Comparison of ENCODE assay signal across 1 cellular context in genomic region chr17:7484067-7484963, GRCh38.
TF ChIP-seq lines count a peak whose summit lies in the region.

TSS of gene POLR2A (plus strand) at chr17:7484366.

TF ChIP-seq in HepG2, 621 proteins besides CTCF, POLR2A, EP300 and RAD21 (continued from another document and continues in another):
- TF ChIP-seq, protein P1, sequence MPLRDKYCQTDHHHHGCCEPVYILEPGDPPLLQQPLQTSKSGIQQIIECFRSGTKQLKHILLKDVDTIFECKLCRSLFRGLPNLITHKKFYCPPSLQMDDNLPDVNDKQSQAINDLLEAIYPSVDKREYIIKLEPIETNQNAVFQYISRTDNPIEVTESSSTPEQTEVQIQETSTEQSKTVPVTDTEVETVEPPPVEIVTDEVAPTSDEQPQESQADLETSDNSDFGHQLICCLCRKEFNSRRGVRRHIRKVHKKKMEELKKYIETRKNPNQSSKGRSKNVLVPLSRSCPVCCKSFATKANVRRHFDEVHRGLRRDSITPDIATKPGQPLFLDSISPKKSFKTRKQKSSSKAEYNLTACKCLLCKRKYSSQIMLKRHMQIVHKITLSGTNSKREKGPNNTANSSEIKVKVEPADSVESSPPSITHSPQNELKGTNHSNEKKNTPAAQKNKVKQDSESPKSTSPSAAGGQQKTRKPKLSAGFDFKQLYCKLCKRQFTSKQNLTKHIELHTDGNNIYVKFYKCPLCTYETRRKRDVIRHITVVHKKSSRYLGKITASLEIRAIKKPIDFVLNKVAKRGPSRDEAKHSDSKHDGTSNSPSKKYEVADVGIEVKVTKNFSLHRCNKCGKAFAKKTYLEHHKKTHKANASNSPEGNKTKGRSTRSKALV (CRISPR knock-in tag; IDR thresholded peaks at IDR 0.05), result peak; percentile 58
- TF ChIP-seq BRCA1 (CRISPR knock-in tag; IDR thresholded peaks at IDR 0.05) (peak; percentile 96), NPAS2 (CRISPR knock-in tag; IDR thresholded peaks at IDR 0.05; ENCODE audit: borderline replicate concordance) (no peak), YEATS2 (CRISPR knock-in tag; IDR thresholded peaks at IDR 0.05; ENCODE audit: borderline replicate concordance) (peak; percentile 72; the same call in 1 of the 2 replicates), ADNP (CRISPR knock-in tag; IDR thresholded peaks at IDR 0.05) (no peak), RBAK (CRISPR knock-in tag; IDR thresholded peaks at IDR 0.05) (no peak), DR1 (CRISPR knock-in tag; IDR thresholded peaks at IDR 0.05) (peak; percentile 98), FOXM1 (CRISPR knock-in tag; IDR thresholded peaks at IDR 0.05) (no peak), ZSCAN30 (CRISPR knock-in tag; IDR thresholded peaks at IDR 0.05) (peak; percentile 84; the same call in 1 of the 2 replicates), CSRNP1 (CRISPR knock-in tag; IDR thresholded peaks at IDR 0.05) (no peak; the same call in 1 of the 2 replicates), RXRA (CRISPR knock-in tag; IDR thresholded peaks at IDR 0.05) (peak; percentile 63), ZNF558 (CRISPR knock-in tag; IDR thresholded peaks at IDR 0.05; ENCODE audit: borderline replicate concordance) (peak; percentile 77), ZBTB20 (CRISPR knock-in tag; IDR thresholded peaks at IDR 0.05; ENCODE audit: borderline replicate concordance, low read depth) (peak; percentile 69; the same call in 1 of the 2 replicates), THAP11 (CRISPR knock-in tag; IDR thresholded peaks at IDR 0.05) (peak; percentile 89), ZBTB2 (CRISPR knock-in tag; IDR thresholded peaks at IDR 0.05; ENCODE audit: low read depth) (peak; percentile 78; the same call in 1 of the 2 replicates), IRF2 (CRISPR knock-in tag; IDR thresholded peaks at IDR 0.05) (peak; percentile 70), ZNF224 (CRISPR knock-in tag; IDR thresholded peaks at IDR 0.05) (peak; percentile 62; the same call in 1 of the 2 replicates), RFXAP (CRISPR knock-in tag; IDR thresholded peaks at IDR 0.05; ENCODE audit: borderline replicate concordance) (peak; percentile 81; the same call in 1 of the 2 replicates), ZNF431 (CRISPR knock-in tag; IDR thresholded peaks at IDR 0.05; ENCODE audit: borderline replicate concordance, low read depth) (peak; percentile 83), ATF7-NPFF (CRISPR knock-in tag; IDR thresholded peaks at IDR 0.05; ENCODE audit: low read depth) (0 out of 2 replicates have a peak, but pooled peaks have one; percentile 56), ZNF652 (CRISPR knock-in tag; IDR thresholded peaks at IDR 0.05; ENCODE audit: borderline replicate concordance, low read depth) (peak; percentile 56), ZNF24 (IDR thresholded peaks at IDR 0.05) (no peak), KMT2B (CRISPR knock-in tag; IDR thresholded peaks at IDR 0.05) (peak; percentile 66), FOXK2 (IDR thresholded peaks at IDR 0.05) (peak; percentile 91), ZNF597 (CRISPR knock-in tag; IDR thresholded peaks at IDR 0.05) (no peak), ZNF768 (CRISPR knock-in tag; IDR thresholded peaks at IDR 0.05) (peak; percentile 69; the same call in 1 of the 2 replicates), MTA1 (CRISPR knock-in tag; IDR thresholded peaks at IDR 0.05; ENCODE audit: borderline replicate concordance) (peak; percentile 65), ZNF841 (CRISPR knock-in tag; IDR thresholded peaks at IDR 0.05; ENCODE audit: borderline replicate concordance) (peak; percentile 27; the same call in 1 of the 2 replicates), MIXL1 (CRISPR knock-in tag; IDR thresholded peaks at IDR 0.05) (peak; percentile 67; the same call in 1 of the 2 replicates), STAT6 (CRISPR knock-in tag; IDR thresholded peaks at IDR 0.05; ENCODE audit: borderline replicate concordance) (peak; percentile 18; the same call in 1 of the 2 replicates), MED1 (CRISPR knock-in tag; IDR thresholded peaks at IDR 0.05) (peak; percentile 67), CREBL2 (CRISPR knock-in tag; IDR thresholded peaks at IDR 0.05; ENCODE audit: borderline replicate concordance) (no peak), CEBPZ (IDR thresholded peaks at IDR 0.05; ENCODE audit: low read length) (no peak)
- TF ChIP-seq, protein P2, sequence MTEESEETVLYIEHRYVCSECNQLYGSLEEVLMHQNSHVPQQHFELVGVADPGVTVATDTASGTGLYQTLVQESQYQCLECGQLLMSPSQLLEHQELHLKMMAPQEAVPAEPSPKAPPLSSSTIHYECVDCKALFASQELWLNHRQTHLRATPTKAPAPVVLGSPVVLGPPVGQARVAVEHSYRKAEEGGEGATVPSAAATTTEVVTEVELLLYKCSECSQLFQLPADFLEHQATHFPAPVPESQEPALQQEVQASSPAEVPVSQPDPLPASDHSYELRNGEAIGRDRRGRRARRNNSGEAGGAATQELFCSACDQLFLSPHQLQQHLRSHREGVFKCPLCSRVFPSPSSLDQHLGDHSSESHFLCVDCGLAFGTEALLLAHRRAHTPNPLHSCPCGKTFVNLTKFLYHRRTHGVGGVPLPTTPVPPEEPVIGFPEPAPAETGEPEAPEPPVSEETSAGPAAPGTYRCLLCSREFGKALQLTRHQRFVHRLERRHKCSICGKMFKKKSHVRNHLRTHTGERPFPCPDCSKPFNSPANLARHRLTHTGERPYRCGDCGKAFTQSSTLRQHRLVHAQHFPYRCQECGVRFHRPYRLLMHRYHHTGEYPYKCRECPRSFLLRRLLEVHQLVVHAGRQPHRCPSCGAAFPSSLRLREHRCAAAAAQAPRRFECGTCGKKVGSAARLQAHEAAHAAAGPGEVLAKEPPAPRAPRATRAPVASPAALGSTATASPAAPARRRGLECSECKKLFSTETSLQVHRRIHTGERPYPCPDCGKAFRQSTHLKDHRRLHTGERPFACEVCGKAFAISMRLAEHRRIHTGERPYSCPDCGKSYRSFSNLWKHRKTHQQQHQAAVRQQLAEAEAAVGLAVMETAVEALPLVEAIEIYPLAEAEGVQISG (CRISPR knock-in tag; IDR thresholded peaks at IDR 0.05), result peak; percentile 82
- TF ChIP-seq, protein P3, sequence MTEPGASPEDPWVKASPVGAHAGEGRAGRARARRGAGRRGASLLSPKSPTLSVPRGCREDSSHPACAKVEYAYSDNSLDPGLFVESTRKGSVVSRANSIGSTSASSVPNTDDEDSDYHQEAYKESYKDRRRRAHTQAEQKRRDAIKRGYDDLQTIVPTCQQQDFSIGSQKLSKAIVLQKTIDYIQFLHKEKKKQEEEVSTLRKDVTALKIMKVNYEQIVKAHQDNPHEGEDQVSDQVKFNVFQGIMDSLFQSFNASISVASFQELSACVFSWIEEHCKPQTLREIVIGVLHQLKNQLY (CRISPR knock-in tag; IDR thresholded peaks at IDR 0.05), result no peak; the same call in 1 of the 2 replicates
- TF ChIP-seq, protein P4, sequence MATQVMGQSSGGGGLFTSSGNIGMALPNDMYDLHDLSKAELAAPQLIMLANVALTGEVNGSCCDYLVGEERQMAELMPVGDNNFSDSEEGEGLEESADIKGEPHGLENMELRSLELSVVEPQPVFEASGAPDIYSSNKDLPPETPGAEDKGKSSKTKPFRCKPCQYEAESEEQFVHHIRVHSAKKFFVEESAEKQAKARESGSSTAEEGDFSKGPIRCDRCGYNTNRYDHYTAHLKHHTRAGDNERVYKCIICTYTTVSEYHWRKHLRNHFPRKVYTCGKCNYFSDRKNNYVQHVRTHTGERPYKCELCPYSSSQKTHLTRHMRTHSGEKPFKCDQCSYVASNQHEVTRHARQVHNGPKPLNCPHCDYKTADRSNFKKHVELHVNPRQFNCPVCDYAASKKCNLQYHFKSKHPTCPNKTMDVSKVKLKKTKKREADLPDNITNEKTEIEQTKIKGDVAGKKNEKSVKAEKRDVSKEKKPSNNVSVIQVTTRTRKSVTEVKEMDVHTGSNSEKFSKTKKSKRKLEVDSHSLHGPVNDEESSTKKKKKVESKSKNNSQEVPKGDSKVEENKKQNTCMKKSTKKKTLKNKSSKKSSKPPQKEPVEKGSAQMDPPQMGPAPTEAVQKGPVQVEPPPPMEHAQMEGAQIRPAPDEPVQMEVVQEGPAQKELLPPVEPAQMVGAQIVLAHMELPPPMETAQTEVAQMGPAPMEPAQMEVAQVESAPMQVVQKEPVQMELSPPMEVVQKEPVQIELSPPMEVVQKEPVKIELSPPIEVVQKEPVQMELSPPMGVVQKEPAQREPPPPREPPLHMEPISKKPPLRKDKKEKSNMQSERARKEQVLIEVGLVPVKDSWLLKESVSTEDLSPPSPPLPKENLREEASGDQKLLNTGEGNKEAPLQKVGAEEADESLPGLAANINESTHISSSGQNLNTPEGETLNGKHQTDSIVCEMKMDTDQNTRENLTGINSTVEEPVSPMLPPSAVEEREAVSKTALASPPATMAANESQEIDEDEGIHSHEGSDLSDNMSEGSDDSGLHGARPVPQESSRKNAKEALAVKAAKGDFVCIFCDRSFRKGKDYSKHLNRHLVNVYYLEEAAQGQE (IDR thresholded peaks at IDR 0.05; ENCODE audit: borderline replicate concordance in 1 of 2, low read depth in 1 of 2, low read length in 2 of 2), result peak in 1 of 2 experiments; percentile 84; a peak in 1 of 4 replicates
- TF ChIP-seq, protein P5, sequence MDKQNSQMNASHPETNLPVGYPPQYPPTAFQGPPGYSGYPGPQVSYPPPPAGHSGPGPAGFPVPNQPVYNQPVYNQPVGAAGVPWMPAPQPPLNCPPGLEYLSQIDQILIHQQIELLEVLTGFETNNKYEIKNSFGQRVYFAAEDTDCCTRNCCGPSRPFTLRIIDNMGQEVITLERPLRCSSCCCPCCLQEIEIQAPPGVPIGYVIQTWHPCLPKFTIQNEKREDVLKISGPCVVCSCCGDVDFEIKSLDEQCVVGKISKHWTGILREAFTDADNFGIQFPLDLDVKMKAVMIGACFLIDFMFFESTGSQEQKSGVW (CRISPR knock-in tag; IDR thresholded peaks at IDR 0.05; ENCODE audit: borderline replicate concordance), result peak; percentile 40; the same call in 1 of the 2 replicates
